1 cellular context compared by ENCODE assay signal in the genomic region with DNA sequence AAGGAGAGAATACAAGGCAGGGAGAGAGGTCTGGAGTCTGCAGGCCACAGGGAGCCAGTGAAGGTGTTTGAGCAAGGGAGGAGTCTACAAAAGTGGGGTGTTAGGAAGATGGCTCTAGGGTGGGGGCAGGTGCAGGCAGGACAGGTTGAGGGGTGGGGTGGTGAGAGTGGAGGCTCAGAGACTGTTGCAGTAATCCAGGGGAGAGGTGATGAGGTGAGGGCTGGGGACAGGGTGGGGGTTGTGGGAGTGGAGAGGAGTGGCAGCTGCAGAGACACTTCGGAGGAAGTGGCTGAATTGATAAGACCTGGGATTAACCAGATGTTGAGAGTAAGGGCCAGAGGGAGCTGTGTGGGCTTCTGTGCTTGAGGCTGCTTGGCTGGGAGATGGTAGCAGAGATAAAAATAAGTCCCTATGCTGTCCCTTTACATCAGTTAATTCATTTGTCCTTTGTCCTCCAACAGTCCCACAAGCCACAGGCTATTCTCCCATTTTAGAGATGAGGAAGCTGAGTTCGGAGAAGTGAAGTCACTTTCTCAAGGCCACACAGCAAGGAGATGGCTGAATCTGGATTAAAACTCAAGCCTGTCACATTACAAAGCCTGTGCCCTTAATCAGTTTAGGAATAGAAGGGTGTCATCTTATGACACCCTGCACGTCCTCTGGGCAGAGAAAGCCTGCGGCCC.
TF ChIP-seq lines count a peak whose summit lies in the region.

No MANE protein-coding gene starts in this region.

TF ChIP-seq in GM23338, 12 proteins besides CTCF, POLR2A, EP300 and RAD21 (continued from another document):
- TF ChIP-seq ZNF462 (CRISPR knock-in tag; IDR thresholded peaks at IDR 0.05): no peak
- no peak for TF ChIP-seq ZNF114 (CRISPR knock-in tag; IDR thresholded peaks at IDR 0.05)
- TF ChIP-seq STAT1 (IDR thresholded peaks at IDR 0.05; ENCODE audit: unreplicated experiment): no peak
- TF ChIP-seq ETS1 (IDR thresholded peaks at IDR 0.05): no peak
